19 cellular contexts compared by ENCODE assay signal in the genomic region with DNA sequence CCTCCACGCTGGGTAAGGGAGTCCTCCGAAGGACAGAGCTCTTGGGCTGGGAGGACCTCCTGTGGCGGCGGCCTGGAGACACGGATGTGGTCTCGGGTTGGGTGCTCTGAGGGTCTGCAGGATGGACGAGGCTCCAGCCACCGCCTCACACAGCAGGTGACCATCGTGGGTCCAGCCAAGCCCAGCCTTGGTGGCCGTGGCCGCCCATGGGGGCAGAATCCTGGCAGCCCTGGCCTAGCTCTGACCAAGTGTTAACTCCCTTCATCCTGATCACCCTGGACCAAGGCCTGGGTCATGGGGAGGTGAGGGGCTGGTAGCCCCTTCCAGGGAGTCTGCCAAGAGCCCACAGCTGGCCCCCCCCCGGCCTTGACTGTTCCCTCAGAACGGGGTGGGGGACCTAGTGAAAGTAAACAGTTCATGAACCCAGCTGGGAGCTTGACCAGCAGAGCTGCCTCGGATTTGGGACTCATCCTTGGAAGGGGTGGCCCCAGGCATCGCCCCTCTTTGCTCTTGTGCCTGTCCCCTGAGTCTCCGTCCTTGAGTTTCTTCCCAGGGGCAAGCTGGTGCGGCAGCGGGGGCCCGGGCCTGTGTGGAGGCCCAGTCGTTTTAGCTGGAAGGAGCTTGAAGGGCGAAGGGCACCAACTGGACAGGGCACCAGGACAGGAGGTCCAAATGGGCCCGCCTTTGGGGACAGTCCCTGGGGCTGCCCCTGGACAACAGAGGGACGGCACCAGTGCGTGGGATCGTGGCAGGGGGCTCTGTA. TPM values are rescaled to one million over a fixed set of nuclear protein-coding genes. Genes with fewer than 3 reads are reported as not detected.
DNase-seq lines count a peak whose midpoint lies in the region; ATAC-seq, FAIRE-seq and TF ChIP-seq lines count a peak whose summit lies in the region.
"Had no signal": no experiment of that assay in that cellular context is flagged by ENCODE, and none has a peak within 500 bp of the region (broad histone marks: within the 10 kb centered on the region; RNA-seq: fewer than 3 reads in every experiment).

No MANE protein-coding gene starts in this region.

- no peak overlapping the region for H2BK5ac ChIP-seq in mesenchymal stem cell (ENCODE audit: low read depth, low read length, poor library complexity, severe bottlenecking)

- peaks cover 4% of the 10 kb centered on the region for H3K27me3 Mint-ChIP-seq in astrocyte (ENCODE audit: low read depth, unreplicated experiment)
- no peaks in the 10 kb centered on the region for H3K27me3 Mint-ChIP-seq in type B pancreatic cell

- no peak for TF ChIP-seq CTCF in astrocyte (IDR thresholded peaks at IDR 0.05; ENCODE audit: insufficient read depth, low read depth, low read length)
- peak; percentile 17 for TF ChIP-seq CTCF in type B pancreatic cell (conservative IDR thresholded peaks at IDR 0.05)

- H3K9me3 ChIP-seq in astrocyte (ENCODE audit: insufficient read depth, low read depth, low read length) (no peaks in the 10 kb centered on the region), mesenchymal stem cell (ENCODE audit: control insufficient read depth, low read length) (no peaks in the 10 kb centered on the region)

- ATAC-seq in Right ventricle myocardium inferior = no peak
- ATAC-seq: GM12878 had no signal

- no peaks in the 10 kb centered on the region for H3K79me2 ChIP-seq in astrocyte (ENCODE audit: insufficient read depth, low read length)
- H3K79me2 ChIP-seq: parathyroid adenoma had no signal

- peaks cover 9% of the 10 kb centered on the region for H3K4me1 Mint-ChIP-seq in astrocyte (ENCODE audit: low read depth, unreplicated experiment)
- H3K4me1 Mint-ChIP-seq in type B pancreatic cell (ENCODE audit: unreplicated experiment) = peaks cover 21% of the 10 kb centered on the region

- peak overlapping the region; percentile 43 to 59 for H3K18ac ChIP-seq in mesenchymal stem cell (ENCODE audit: low read depth in 1 of 2, low read length in 2 of 2)

- H3K14ac ChIP-seq in mesenchymal stem cell (ENCODE audit: low read length in 2 of 2) = peak overlapping the region in 1 of 2 experiments; percentile 72

- H3K4me2 ChIP-seq in astrocyte (ENCODE audit: low read length) = peak overlapping the region; percentile 73
- H3K4me2 ChIP-seq in mesenchymal stem cell (ENCODE audit: low read length, poor library complexity, severe bottlenecking) = no peak overlapping the region

- DNase-seq in Right ventricle myocardium inferior (ENCODE audit: missing footprints) = peak; percentile 66
- DNase-seq in cardiac septum (ENCODE audit: low spot score) = no peak
- DNase-seq in astrocyte (ENCODE audit: low read depth) = no peak
- no peak for DNase-seq in mesenchymal stem cell
- no peak for DNase-seq in type B pancreatic cell (ENCODE audit: extremely low spot score, unreplicated experiment)
- no peak for DNase-seq in NCI-H446 (lab: John Stamatoyannopoulos, UW)
- DNase-seq in 8988T = no peak
- DNase-seq in H7 = no peak
- DNase-seq: activated gamma-delta T cell treated with Interleukin-2 at 50 U/mL for 16 hours; GDM1; NCI-H1930; NCI-H446 treated with DMSO at 0.1 percent for 48 hours; stimulated activated CD4-positive, alpha-beta T cell treated with anti-CD3 and anti-CD28 coated beads, Interleukin-4, amount 100 ng/mL, for 1 hour; T-helper 1 cell had no signal

- H3K27ac Mint-ChIP-seq in astrocyte (ENCODE audit: unreplicated experiment) (no peak overlapping the region), type B pancreatic cell (no peak overlapping the region)

- intact Hi-C loops in Right ventricle myocardium inferior (cut with DNase I) (loop anchor here (2.0 kb wide), 1 partner anchor 19 kb away; no protein-coding TSS in a partner anchor), cardiac septum (cut with DNase I) (no loop called here)

- no peak overlapping the region for H2AK5ac ChIP-seq in mesenchymal stem cell (ENCODE audit: low read length, severe bottlenecking)

- peak overlapping the region; percentile 75 for H2BK12ac ChIP-seq in mesenchymal stem cell (ENCODE audit: low read length in 2 of 2)

- no peaks in the 10 kb centered on the region for H3K36me3 ChIP-seq in astrocyte (ENCODE audit: insufficient read depth, low read length)
- no peaks in the 10 kb centered on the region for H3K36me3 ChIP-seq in mesenchymal stem cell (ENCODE audit: control insufficient read depth in 1 of 2, insufficient read depth in 2 of 2, low read depth in 1 of 2, low read length in 2 of 2)
- H3K36me3 ChIP-seq in H7 (replicated peaks; ENCODE audit: control insufficient read depth, insufficient read depth, low read length) = peaks cover 3% of the 10 kb centered on the region

- H4K91ac ChIP-seq in mesenchymal stem cell (ENCODE audit: low read length) = peak overlapping the region; percentile 77

- peak overlapping the region; percentile 63 for H2BK15ac ChIP-seq in mesenchymal stem cell (ENCODE audit: low read depth, poor library complexity, severe bottlenecking)

- H3K23ac ChIP-seq in mesenchymal stem cell (ENCODE audit: low read length in 2 of 2) = no peak overlapping the region

- no peak overlapping the region for H3K4me3 ChIP-seq in astrocyte (ENCODE audit: insufficient read depth, low read depth, low read length)
- H3K4me3 ChIP-seq in mesenchymal stem cell (ENCODE audit: insufficient read depth in 1 of 2, low read depth in 1 of 2, low read length in 2 of 2) = no peak overlapping the region
- H3K4me3 ChIP-seq in H7 (ENCODE audit: insufficient read depth, low read depth, low read length) = no peak overlapping the region
- H3K4me3 ChIP-seq: GM12878 had no signal

- H2AFZ ChIP-seq in astrocyte (ENCODE audit: low read depth, low read length) (no peak overlapping the region), mesenchymal stem cell (ENCODE audit: low read depth, low read length) (no peak overlapping the region)
- H2AFZ ChIP-seq: parathyroid adenoma had no signal

- H3K36me3 Mint-ChIP-seq in astrocyte (ENCODE audit: low read depth, unreplicated experiment) = no peaks in the 10 kb centered on the region
- peaks cover 3% of the 10 kb centered on the region for H3K36me3 Mint-ChIP-seq in type B pancreatic cell

- H2BK120ac ChIP-seq in mesenchymal stem cell (ENCODE audit: low read depth, low read length) = peak overlapping the region; percentile 73

- H3K79me1 ChIP-seq in mesenchymal stem cell (replicated peaks; ENCODE audit: low read length, poor library complexity, severe bottlenecking) = no peaks in the 10 kb centered on the region

- H3K9ac ChIP-seq in astrocyte (ENCODE audit: low read length) (peak overlapping the region; percentile 37), mesenchymal stem cell (ENCODE audit: low read length) (no peak overlapping the region)
- H3K9ac ChIP-seq: parathyroid adenoma had no signal

- no peaks in the 10 kb centered on the region for H3K9me3 Mint-ChIP-seq in astrocyte (ENCODE audit: unreplicated experiment)
- no peaks in the 10 kb centered on the region for H3K9me3 Mint-ChIP-seq in type B pancreatic cell

- H3K4me1 ChIP-seq in astrocyte (ENCODE audit: insufficient read depth, low read length) (peaks cover 34% of the 10 kb centered on the region), mesenchymal stem cell (ENCODE audit: control insufficient read depth, insufficient read depth, low read depth, low read length) (peaks cover 54% of the 10 kb centered on the region)
- H3K4me1 ChIP-seq: parathyroid adenoma had no signal

- H3K4ac ChIP-seq in mesenchymal stem cell (ENCODE audit: low read depth in 1 of 2, low read length in 2 of 2) = peak overlapping the region in 1 of 2 experiments; percentile 9

- H3K27ac ChIP-seq in astrocyte (ENCODE audit: low read depth, low read length) (no peak overlapping the region), mesenchymal stem cell (ENCODE audit: low read length, poor library complexity, severe bottlenecking) (no peak overlapping the region)
- H3K27ac ChIP-seq: parathyroid adenoma had no signal

- no peak overlapping the region for H3K4me3 Mint-ChIP-seq in astrocyte (ENCODE audit: unreplicated experiment)
- H3K4me3 Mint-ChIP-seq in type B pancreatic cell = no peak overlapping the region

- no peaks in the 10 kb centered on the region for H4K20me1 ChIP-seq in astrocyte (ENCODE audit: insufficient read depth, low read length)

- FAIRE-seq in astrocyte (lab: Jason Lieb, UNC) = no peak
- FAIRE-seq: A204.1, colon, endometrium, GM12878 had no signal

- peak overlapping the region; percentile 76 for H4K8ac ChIP-seq in mesenchymal stem cell (ENCODE audit: low read length)

- WGBS in mesenchymal stem cell = 85% methylated on average over 25 of the region's 25 CpGs

- no peaks in the 10 kb centered on the region for H3K27me3 ChIP-seq in astrocyte (ENCODE audit: insufficient read depth, low read length)
- peaks cover 0 to 43% of the 10 kb centered on the region in 2 experiments for H3K27me3 ChIP-seq in mesenchymal stem cell (ENCODE audit: control insufficient read depth in 1 of 2, insufficient read depth in 1 of 2, low read length in 2 of 2)
- no peaks in the 10 kb centered on the region for H3K27me3 ChIP-seq in H7 (ENCODE audit: control insufficient read depth, insufficient read depth, low read length)

RNA-seq across cellular contexts. Expression of gene ARHGEF16, which starts 17.8 kb away (rescaled TPM):
- total RNA-seq in Right ventricle myocardium inferior (1.4 TPM), cardiac septum (0.57 TPM), astrocyte (3.7 and 4.1 TPM in 2 replicates), type B pancreatic cell (ENCODE audit: low replicate concordance) (16.1 and 28.9 TPM in 2 replicates)
- polyA plus RNA-seq in mesenchymal stem cell (2013, experiment 1 of 2) = 0.73 TPM
- polyA plus RNA-seq in mesenchymal stem cell (2013, experiment 2 of 2) = 0.49 TPM
- total RNA-seq in H7 (2014; rRNA removed; shearing (Covaris generic)) = 34.7 and 45.8 TPM in 2 replicates
- total RNA-seq: GM12878 had no signal
- polyA plus RNA-seq: GM12878 had no signal
